22 cellular contexts compared by ENCODE assay signal in the genomic region with DNA sequence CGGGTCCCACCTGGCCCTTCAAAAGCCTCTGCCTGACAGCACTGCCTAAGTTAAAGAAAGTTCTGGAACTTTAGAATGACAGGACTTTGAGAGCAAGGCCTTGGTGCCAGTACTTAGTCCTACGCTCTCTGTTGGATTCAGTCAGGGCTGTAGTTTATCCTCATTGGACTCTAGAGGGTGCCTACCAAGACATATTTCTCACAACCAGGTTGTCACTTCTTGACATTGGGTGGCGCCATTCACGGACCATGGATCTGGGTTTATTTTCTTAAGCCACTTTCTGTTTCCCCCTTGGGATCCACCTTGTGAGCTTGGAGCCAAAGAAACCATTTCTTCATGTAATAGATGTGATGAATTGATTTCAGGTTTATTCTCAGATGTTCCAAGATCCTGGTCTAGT.
"Had no signal": no experiment of that assay in that cellular context is flagged by ENCODE, and none has a peak within 500 bp of the region (broad histone marks: within the 10 kb centered on the region; RNA-seq: fewer than 3 reads in every experiment).

No MANE protein-coding gene starts in this region.

- H3K4me3 ChIP-seq: ascending aorta, breast epithelium, gastroesophageal sphincter, heart left ventricle, left ventricle myocardium inferior, thyroid gland had no signal

- H3K27me3 ChIP-seq: ascending aorta, breast epithelium, thyroid gland had no signal

- H3K27ac ChIP-seq: ascending aorta, breast epithelium, gastroesophageal sphincter, heart left ventricle, left ventricle myocardium inferior, thyroid gland had no signal

- DNase-seq: activated CD4-positive, alpha-beta T cell treated with anti-CD3 and anti-CD28 coated beads, Interleukin-2, amount 50 U/mL, for 1 hour; activated CD8-positive, alpha-beta memory T cell treated with anti-CD3 and anti-CD28 coated beads, Interleukin-2, amount 50 U/mL, for 48 hours; activated effector memory CD4-positive, alpha-beta T cell treated with anti-CD3 and anti-CD28 coated beads, Interleukin-2, amount 50 U/mL, for 16 hours; activated T-cell treated with anti-CD3 and anti-CD28 coated beads, Interleukin-2, amount 50 U/mL, for 72 hours; cerebellar nuclear complex; cortex of kidney; heart left ventricle; immature natural killer cell; kidney glomerular epithelial cell; left ventricle myocardium inferior; mammary epithelial cell; nephron progenitor cell; occipital lobe; stimulated activated CD4-positive, alpha-beta T cell treated with anti-CD3 and anti-CD28 coated beads, Interleukin-12 subunit alpha, Interleukin-12 subunit beta, amount 100 ng/mL, for 4 hours; stimulated activated CD4-positive, alpha-beta T cell treated with anti-CD3 and anti-CD28 coated beads, Interleukin-1b, Interleukin-23, amount 100 ng/mL, for 48 hours; stimulated activated naive CD4-positive, alpha-beta T cell treated with Interleukin-2 at 50 U/mL for 16 hours; thyroid gland had no signal

- ATAC-seq: activated CD4-positive, CD25-positive, alpha-beta regulatory T cell treated with anti-CD3 and anti-CD28 coated beads, Interleukin-2, amount 50 U/mL, for 24 hours; activated T-cell treated with anti-CD3 and anti-CD28 coated beads, Interleukin-2, amount 50 U/mL, for 72 hours; esophagus mucosa; gastroesophageal sphincter; heart left ventricle had no signal

- H3K4me1 ChIP-seq: ascending aorta, breast epithelium, gastroesophageal sphincter, heart left ventricle, left ventricle myocardium inferior had no signal

- H3K9me3 ChIP-seq: ascending aorta, breast epithelium, gastroesophageal sphincter, heart left ventricle, left ventricle myocardium inferior, thyroid gland had no signal

- H3K36me3 ChIP-seq: ascending aorta, breast epithelium, gastroesophageal sphincter, heart left ventricle, left ventricle myocardium inferior, thyroid gland had no signal
